In genomic region chr2:43218221-43218549, GRCh38 we compare ENCODE assay signal across 8 cellular contexts. TPM values are rescaled to one million over a fixed set of nuclear protein-coding genes. Genes with fewer than 3 reads are reported as not detected.
A peak's percentile ranks its signal among the peaks of the same experiment; 100 is the strongest.
DNase-seq lines count a peak whose midpoint lies in the region; ATAC-seq, FAIRE-seq and TF ChIP-seq lines count a peak whose summit lies in the region.

No MANE protein-coding gene starts in this region.

- H3K4me1 Mint-ChIP-seq in activated T-helper 17 cell treated with anti-CD3 and anti-CD28 coated beads, Interleukin-2, amount 50 U/mL, for 72 hours = peaks cover 30% of the 10 kb centered on the region

- peak overlapping the region; percentile 92; the same call in 1 of the 2 replicates for H3K27ac ChIP-seq in HEK293 (ENCODE audit: extremely low read depth, low read depth, low read length)
- H3K27ac ChIP-seq in iPS DF 6.9 (ENCODE audit: low read length) = peak overlapping the region; percentile 32
- peak overlapping the region; percentile 93 for H3K27ac ChIP-seq in small intestine (ENCODE audit: low read depth in 1 of 2, low read length in 1 of 2)

- peaks cover 27% of the 10 kb centered on the region for H3K4me1 ChIP-seq in HEK293 (ENCODE audit: control insufficient read depth, insufficient read depth, low read length)
- H3K4me1 ChIP-seq in iPS DF 6.9 (ENCODE audit: control insufficient read depth, insufficient read depth, low read length) = peaks cover 12% of the 10 kb centered on the region
- peaks cover 0 to 15% of the 10 kb centered on the region in 2 donors for H3K4me1 ChIP-seq in small intestine (ENCODE audit: control insufficient read depth in 2 of 2, insufficient read depth in 1 of 2, low read depth in 1 of 2, low read length in 1 of 2)

- DNase-seq in iPS DF 6.9 (ENCODE audit: low read depth, low spot score) (no peak), small intestine (no peak), activated gamma-delta T cell (lab: John Stamatoyannopoulos, UW) (no peak)
- DNase-seq in effector CD8-positive, alpha-beta T cell (lab: John Stamatoyannopoulos, UW) = no peak

- H3K27me3 ChIP-seq in iPS DF 6.9 (ENCODE audit: control insufficient read depth, insufficient read depth, low read length) (no peaks in the 10 kb centered on the region), small intestine (ENCODE audit: control insufficient read depth in 2 of 2, insufficient read depth in 2 of 2, low read length in 2 of 2) (no peaks in the 10 kb centered on the region)

- FAIRE-seq in small intestine (lab: Jason Lieb, UNC) = no peak

- POLR2A ChIA-PET in HEK293 (lab: Yijun Ruan, JAX) = interaction anchor here (1.2 to 1.7 kb wide), 2 partner anchors 9 to 84 kb away, joined by 4 to 6 read pairs; partner anchors contain the start of gene ZFP36L2

- no peaks in the 10 kb centered on the region for H3K27me3 Mint-ChIP-seq in activated T-helper 17 cell treated with anti-CD3 and anti-CD28 coated beads, Interleukin-2, amount 50 U/mL, for 72 hours

- H3K9me3 Mint-ChIP-seq in activated T-helper 17 cell treated with anti-CD3 and anti-CD28 coated beads, Interleukin-2, amount 50 U/mL, for 72 hours = no peaks in the 10 kb centered on the region

- no CpG with 5 or more reads among the region's 9 CpGs for WGBS in iPS DF 6.9 (ENCODE audit: insufficient coverage, insufficient read length)
- WGBS in small intestine, 3 donors = 27 to 34% (median 34%) methylated on average over 9 of the region's 9 CpGs

- no peak for ATAC-seq in activated T-helper 17 cell treated with anti-CD3 and anti-CD28 coated beads, Interleukin-2, amount 50 U/mL, for 72 hours (replicated peaks)
- ATAC-seq in HG03442 (IDR thresholded peaks at IDR 0.05; ENCODE audit: unreplicated experiment) (no peak), GM19328 (IDR thresholded peaks at IDR 0.05; ENCODE audit: unreplicated experiment) (no peak)

- CTCF ChIA-PET in HEK293 (lab: Yijun Ruan, JAX) = interaction anchor here (0.9 to 4.1 kb wide), 3 partner anchors 11 to 43 kb away, joined by 3 to 25 read pairs (median 3); no protein-coding TSS in a partner anchor

- H3K4me3 ChIP-seq in HEK293 (ENCODE audit: low read depth, low read length) = no peak overlapping the region
- no peak overlapping the region for H3K4me3 ChIP-seq in iPS DF 6.9 (ENCODE audit: low read length)
- no peak overlapping the region for H3K4me3 ChIP-seq in small intestine (ENCODE audit: low read depth in 1 of 2, low read length in 2 of 2)

- no peak for TF ChIP-seq CTCF in HEK293 (tag by site-specific recombination; IDR thresholded peaks at IDR 0.05)

- peak overlapping the region; percentile 86 for H3K4me3 Mint-ChIP-seq in activated T-helper 17 cell treated with anti-CD3 and anti-CD28 coated beads, Interleukin-2, amount 50 U/mL, for 72 hours

- peaks cover 47% of the 10 kb centered on the region for H3K36me3 Mint-ChIP-seq in activated T-helper 17 cell treated with anti-CD3 and anti-CD28 coated beads, Interleukin-2, amount 50 U/mL, for 72 hours (ENCODE audit: low read depth)

- peaks cover 0 to 10% of the 10 kb centered on the region in 2 experiments; a peak in 1 of 3 replicates for H3K36me3 ChIP-seq in HEK293 (ENCODE audit: control insufficient read depth in 2 of 2, insufficient read depth in 1 of 2, low read length in 2 of 2)
- no peaks in the 10 kb centered on the region for H3K36me3 ChIP-seq in iPS DF 6.9 (ENCODE audit: control insufficient read depth, insufficient read depth, low read length)
- peaks cover 0 to 3% of the 10 kb centered on the region in 2 donors for H3K36me3 ChIP-seq in small intestine (ENCODE audit: control insufficient read depth in 2 of 2, insufficient read depth in 2 of 2, low read length in 2 of 2)

- H3K9me3 ChIP-seq in HEK293 (ENCODE audit: control insufficient read depth, insufficient read depth, low read depth, low read length) (no peaks in the 10 kb centered on the region), iPS DF 6.9 (ENCODE audit: control insufficient read depth, insufficient read depth, low read length) (no peaks in the 10 kb centered on the region), small intestine (ENCODE audit: control insufficient read depth, low read depth) (no peaks in the 10 kb centered on the region)

- peak overlapping the region; percentile 84 for H3K27ac Mint-ChIP-seq in activated T-helper 17 cell treated with anti-CD3 and anti-CD28 coated beads, Interleukin-2, amount 50 U/mL, for 72 hours

TF ChIP-seq in HEK293, 187 proteins besides CTCF, POLR2A, EP300 and RAD21:
- TF ChIP-seq ZNF274 (IDR thresholded peaks at IDR 0.05; ENCODE audit: low read length) (no peak), ZNF274 (tag by site-specific recombination; IDR thresholded peaks at IDR 0.05; ENCODE audit: borderline replicate concordance) (no peak), ZNF23 (tag by site-specific recombination; IDR thresholded peaks at IDR 0.05; ENCODE audit: borderline replicate concordance) (no peak), SP3 (tag by site-specific recombination; IDR thresholded peaks at IDR 0.05) (no peak), ZNF169 (tag by site-specific recombination; IDR thresholded peaks at IDR 0.05) (no peak), ZBTB20 (tag by site-specific recombination; IDR thresholded peaks at IDR 0.05) (no peak), ZNF335 (tag by site-specific recombination; conservative IDR thresholded peaks at IDR 0.05) (0 out of 2 replicates have a peak, but pooled peaks have one; percentile 6)

RNA-seq across cellular contexts. Expression of gene ZFP36L2, which starts 8.2 kb away (rescaled TPM):
- total RNA-seq in activated T-helper 17 cell treated with anti-CD3 and anti-CD28 coated beads, Interleukin-2, amount 50 U/mL, for 72 hours = 100 to 1,000 TPM in 1 of 2 donors, 10 to 100 TPM in 1; 57.8 to 185 TPM
- 10 to 100 TPM; 62.1 to 98.9 (median 98.8) TPM for polyA plus RNA-seq in small intestine

Comparison
In these comparisons a context has a peak if more than half of its experiments do, and no peak if none do; other contexts are left out.
1. H3K27ac ChIP-seq: peak in every context shown above with its lines; median percentile 93 in small intestine; 92 in HEK293; 32 in iPS DF 6.9.